In the genomic region with DNA sequence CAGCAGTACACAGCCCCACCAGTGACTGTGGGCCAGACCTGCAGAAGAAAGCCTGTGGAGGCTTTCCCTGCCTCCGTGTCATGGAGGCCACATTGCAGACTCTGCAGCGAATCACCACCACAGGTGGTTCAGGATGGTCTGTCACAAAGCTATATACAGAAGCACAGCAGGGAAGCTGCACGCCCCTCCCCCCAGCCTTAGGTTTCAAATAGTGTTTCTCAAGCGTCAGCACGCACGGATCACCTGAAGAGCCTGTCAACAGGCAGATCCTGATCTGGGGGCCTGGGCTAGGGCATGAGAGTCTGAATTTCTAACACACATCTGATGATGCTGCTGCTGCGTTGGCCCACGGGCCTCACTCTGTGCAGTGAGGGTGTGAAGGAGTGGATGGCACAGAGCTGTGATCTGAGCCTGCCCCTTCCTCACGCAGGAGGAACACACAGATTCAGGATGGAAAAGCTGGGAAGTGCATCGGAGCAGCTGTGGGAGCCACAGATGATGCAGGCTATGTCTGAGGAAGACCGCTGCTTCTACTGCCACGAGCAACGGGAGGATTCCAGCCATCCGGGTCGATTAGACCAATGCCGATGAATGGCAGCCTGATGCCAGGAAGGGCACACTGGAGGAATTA, we compare ENCODE assay signal across 18 cellular contexts.
DNase-seq lines count a peak whose midpoint lies in the region; ATAC-seq, FAIRE-seq and TF ChIP-seq lines count a peak whose summit lies in the region.
"Had no signal": no experiment of that assay in that cellular context is flagged by ENCODE, and none has a peak within 500 bp of the region (broad histone marks: within the 10 kb centered on the region; RNA-seq: fewer than 3 reads in every experiment).

No MANE protein-coding gene starts in this region.

- no peak for DNase-seq in HepG2 (ENCODE audit: low spot score)
- DNase-seq in right lobe of liver, result no peak
- DNase-seq in endodermal cell, result no peak
- no peak for DNase-seq in aorta
- no peak for DNase-seq in coronary artery (ENCODE audit: low spot score)
- DNase-seq: brain microvascular endothelial cell, colonic mucosa, GOT3, heart right ventricle, left ventricle myocardium superior, NCI-H226, occipital lobe, right cardiac atrium, tibial artery had no signal

- H3K4me3 ChIP-seq in HepG2 (replicated peaks in 1 of 3; ENCODE audit: insufficient read depth in 1 of 3, low read depth in 2 of 3, low read length in 3 of 3) (no peak overlapping the region), right lobe of liver (no peak overlapping the region), endodermal cell (ENCODE audit: low read length) (no peak overlapping the region), aorta (ENCODE audit: low read length in 2 of 2) (no peak overlapping the region), coronary artery (no peak overlapping the region)
- H3K4me3 ChIP-seq: colonic mucosa, heart right ventricle, SK-N-MC, tibial artery had no signal

- H3K4me3 Mint-ChIP-seq in endodermal cell, result no peak overlapping the region

- no TSS peak for BruUV-seq in HepG2 (replicated peaks; lab: Mats Ljungman, UMichigan)

- no peak for TF ChIP-seq POLR2A in HepG2 (IDR thresholded peaks at IDR 0.05; ENCODE audit: insufficient read depth in 1 of 2, low read depth in 2 of 2, low read length in 2 of 2)
- TF ChIP-seq POLR2A in right lobe of liver (IDR thresholded peaks at IDR 0.05), result no peak

- CTCF ChIA-PET in HepG2 (lab: Yijun Ruan, JAX; ENCODE audit: low intra/inter-chr PET ratio, low total read pairs), result no interaction called here

- no peaks in the 10 kb centered on the region for H3K9me3 Mint-ChIP-seq in endodermal cell
- H3K9me3 Mint-ChIP-seq: activated T-cell treated with anti-CD3 and anti-CD28 coated beads, Interleukin-2, amount 50 U/mL, for 24 hours had no signal

- peaks cover 8% of the 10 kb centered on the region for H3K4me1 Mint-ChIP-seq in endodermal cell

- intact Hi-C loops in HepG2 (cut with micrococcal nuclease; ENCODE audit: unreplicated experiment), result no loop called here
- intact Hi-C loops in right lobe of liver (cut with DNase I), result no loop called here
- intact Hi-C loops in aorta (cut with DNase I), result no loop called here

- H3K27me3 Mint-ChIP-seq in endodermal cell (ENCODE audit: insufficient read depth), result no peaks in the 10 kb centered on the region
- H3K27me3 Mint-ChIP-seq: activated T-cell treated with anti-CD3 and anti-CD28 coated beads, Interleukin-2, amount 50 U/mL, for 24 hours had no signal

- H3K36me3 ChIP-seq in HepG2 (replicated peaks in 1 of 2; ENCODE audit: control insufficient read depth in 1 of 2, insufficient read depth in 2 of 2, low read length in 2 of 2), result peaks cover 18 to 61% of the 10 kb centered on the region in 2 experiments
- peaks cover 0 to 7% (median 0%) of the 10 kb centered on the region in 4 donors for H3K36me3 ChIP-seq in right lobe of liver
- H3K36me3 ChIP-seq in KOPT-K1 (ENCODE audit: insufficient read depth, low read length), result peaks cover 62% of the 10 kb centered on the region
- H3K36me3 ChIP-seq in endodermal cell (ENCODE audit: control insufficient read depth, insufficient read depth, low read length), result peaks cover 43% of the 10 kb centered on the region
- peaks cover 6 to 9% of the 10 kb centered on the region in 2 donors for H3K36me3 ChIP-seq in aorta (ENCODE audit: control insufficient read depth in 1 of 2, insufficient read depth in 2 of 2, low read length in 1 of 2)
- H3K36me3 ChIP-seq: brain microvascular endothelial cell, colonic mucosa had no signal

- H4K20me1 ChIP-seq in HepG2 (ENCODE audit: insufficient read depth, low read length), result no peaks in the 10 kb centered on the region

- H3K36me3 Mint-ChIP-seq in endodermal cell (ENCODE audit: low read depth), result peaks cover 47% of the 10 kb centered on the region

- H3K27ac ChIP-seq in HepG2 (ENCODE audit: extremely low read length, insufficient read depth, low read length) (no peak overlapping the region), right lobe of liver (no peak overlapping the region), KOPT-K1 (ENCODE audit: low read depth, low read length, poor library complexity, severe bottlenecking) (peak overlapping the region; percentile 98), endodermal cell (ENCODE audit: low read depth, low read length) (no peak overlapping the region), aorta (ENCODE audit: low read depth in 1 of 2, low read length in 2 of 2) (no peak overlapping the region), coronary artery (no peak overlapping the region)
- H3K27ac ChIP-seq: brain microvascular endothelial cell, colonic mucosa, SK-N-MC, tibial artery had no signal

- in situ Hi-C loops in HepG2 (cut with HindIII; ENCODE audit: extremely low pct_ligation_motif_present, low pct_unique_long_range_greater_than_20kb), result no loop called here

- TF ChIP-seq CTCF in HepG2 (CRISPR knock-in tag; IDR thresholded peaks at IDR 0.05) (no peak), right lobe of liver (IDR thresholded peaks at IDR 0.05) (no peak), endodermal cell (conservative IDR thresholded peaks at IDR 0.05) (no peak), coronary artery (IDR thresholded peaks at IDR 0.05) (no peak)

- no peak for TF ChIP-seq RAD21 in HepG2 (CRISPR knock-in tag; IDR thresholded peaks at IDR 0.05)

- ATAC-seq in HepG2 (no peak), right lobe of liver (no peak), aorta (ENCODE audit: low FRiP score) (peak; percentile 5), GM21447 (IDR thresholded peaks at IDR 0.05; ENCODE audit: unreplicated experiment) (no peak)

- H3K4me1 ChIP-seq in HepG2 (ENCODE audit: insufficient read depth, low read length) (no peaks in the 10 kb centered on the region), right lobe of liver (no peaks in the 10 kb centered on the region), endodermal cell (ENCODE audit: control insufficient read depth, insufficient read depth, low read length) (no peaks in the 10 kb centered on the region), aorta (ENCODE audit: control insufficient read depth in 1 of 2, insufficient read depth in 2 of 2, low read length in 2 of 2) (no peaks in the 10 kb centered on the region)
- H3K4me1 ChIP-seq: colonic mucosa, tibial artery had no signal

- H3K9ac ChIP-seq in HepG2 (ENCODE audit: insufficient read depth, low read depth, low read length) (no peak overlapping the region), endodermal cell (ENCODE audit: extremely low read depth, low read length, poor library complexity, severe bottlenecking) (no peak overlapping the region)

- no peak for TF ChIP-seq EP300 in HepG2 (IDR thresholded peaks at IDR 0.05; ENCODE audit: low read depth in 2 of 2, low read length in 2 of 2)
- no peak for TF ChIP-seq EP300 in HepG2 (CRISPR knock-in tag; IDR thresholded peaks at IDR 0.05; ENCODE audit: borderline replicate concordance)

- WGBS in HepG2 (ENCODE audit: low lambda C conversion rate), result 97% methylated on average over 15 of the region's 16 CpGs
- WGBS in right lobe of liver (ENCODE audit: insufficient coverage, low coverage, low lambda C conversion rate, missing lambda C conversion rate), result 93% methylated on average over 5 of the region's 16 CpGs
- 93 to 94% methylated on average over 12 to 16 of the region's 16 CpGs for WGBS in endodermal cell (ENCODE audit: insufficient coverage in 1 of 2, insufficient read length in 1 of 2), 2 experiments
- 94 to 96% methylated on average over 16 of the region's 16 CpGs for WGBS in aorta, 2 donors

- H3K9me3 ChIP-seq in HepG2 (ENCODE audit: low read length), result no peaks in the 10 kb centered on the region
- H3K9me3 ChIP-seq in right lobe of liver, result no peaks in the 10 kb centered on the region
- no peaks in the 10 kb centered on the region for H3K9me3 ChIP-seq in KOPT-K1 (ENCODE audit: insufficient read depth, low read length, poor library complexity, severe bottlenecking)
- H3K9me3 ChIP-seq in endodermal cell (ENCODE audit: control insufficient read depth, low read length), result no peaks in the 10 kb centered on the region
- no peaks in the 10 kb centered on the region for H3K9me3 ChIP-seq in aorta (ENCODE audit: control insufficient read depth, low read length)
- H3K9me3 ChIP-seq: colonic mucosa, heart right ventricle, tibial artery had no signal

- H3K79me2 ChIP-seq in HepG2 (ENCODE audit: insufficient read depth, low read length), result no peaks in the 10 kb centered on the region

- no peak overlapping the region for H2AFZ ChIP-seq in HepG2 (ENCODE audit: low read length)

- H3K4me2 ChIP-seq in HepG2 (ENCODE audit: low read depth, low read length), result no peak overlapping the region

- no peak for FAIRE-seq in HepG2 (lab: Jason Lieb, UNC)

- peak overlapping the region; percentile 49 for H3K27ac Mint-ChIP-seq in endodermal cell

- H3K27me3 ChIP-seq in HepG2 (ENCODE audit: control insufficient read depth in 1 of 2, insufficient read depth in 2 of 2, low read length in 2 of 2) (no peaks in the 10 kb centered on the region), right lobe of liver (no peaks in the 10 kb centered on the region), endodermal cell (ENCODE audit: control insufficient read depth, insufficient read depth, low read length, poor library complexity, severe bottlenecking) (no peaks in the 10 kb centered on the region), aorta (ENCODE audit: control insufficient read depth in 1 of 2, insufficient read depth in 2 of 2, low read length in 1 of 2) (no peaks in the 10 kb centered on the region)
- H3K27me3 ChIP-seq: brain microvascular endothelial cell, colonic mucosa, heart right ventricle, tibial artery had no signal

- POLR2A ChIA-PET in HepG2 (lab: Yijun Ruan, JAX), result no interaction called here

TF ChIP-seq in HepG2, 621 proteins besides CTCF, POLR2A, EP300 and RAD21 (continues in another document):
- TF ChIP-seq CHD4 (IDR thresholded peaks at IDR 0.05; ENCODE audit: borderline replicate concordance, low read length) (no peak), ZNF230 (CRISPR knock-in tag; IDR thresholded peaks at IDR 0.05) (no peak), SRSF1 (optimal IDR thresholded peaks at IDR 0.05; ENCODE audit: low read depth, low read length) (no peak), GATA4 (IDR thresholded peaks at IDR 0.05; ENCODE audit: borderline replicate concordance, low read depth) (no peak), SALL2 (CRISPR knock-in tag; IDR thresholded peaks at IDR 0.05) (no peak), MTA1 (CRISPR knock-in tag; IDR thresholded peaks at IDR 0.05; ENCODE audit: borderline replicate concordance) (0 out of 2 replicates have a peak, but pooled peaks have one; percentile 43), ZNF567 (CRISPR knock-in tag; IDR thresholded peaks at IDR 0.05; ENCODE audit: borderline replicate concordance) (no peak), ZNF776 (CRISPR knock-in tag; IDR thresholded peaks at IDR 0.05) (no peak), HOXA9 (CRISPR knock-in tag; IDR thresholded peaks at IDR 0.05; ENCODE audit: borderline replicate concordance) (no peak), YY1 (IDR thresholded peaks at IDR 0.05; ENCODE audit: insufficient read depth, insufficient replicate concordance, low read depth, low read length) (no peak), CHD2 (IDR thresholded peaks at IDR 0.05; ENCODE audit: low read depth, low read length) (no peak)
